8 cellular contexts compared by ENCODE assay signal in the genomic region with DNA sequence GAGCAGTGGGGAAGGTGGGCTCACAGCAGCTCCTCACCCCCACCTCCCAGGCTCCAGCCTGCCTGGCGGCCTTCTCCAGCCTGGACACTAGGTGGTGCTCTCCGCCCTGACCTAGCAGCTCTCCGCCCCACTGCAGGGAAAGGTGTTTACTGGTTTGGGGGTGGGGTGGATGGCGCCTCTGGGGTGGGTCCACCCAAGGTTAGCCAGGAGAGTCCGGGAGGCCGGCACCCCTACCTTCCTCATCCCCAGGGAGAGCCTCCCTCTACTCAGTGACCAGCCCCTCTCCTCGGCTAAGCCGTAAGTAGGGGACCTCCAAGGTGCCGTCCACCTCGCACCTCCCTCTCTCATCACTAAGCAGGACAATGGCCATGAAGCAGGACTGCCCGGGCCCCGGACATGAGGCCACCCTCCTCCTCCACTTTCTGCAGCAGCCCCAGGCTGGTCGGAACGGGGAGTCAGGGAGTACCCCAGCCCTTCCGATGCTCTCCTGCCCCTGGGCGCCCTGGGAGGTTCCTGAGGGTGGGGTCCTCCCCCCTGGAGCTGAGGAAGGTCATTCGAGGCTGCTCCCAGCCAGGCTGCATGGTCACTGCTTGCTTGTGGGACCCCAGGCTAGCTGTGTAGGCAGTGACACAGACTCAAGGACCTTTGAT.
A peak's percentile ranks its signal among the peaks of the same experiment; 100 is the strongest.
DNase-seq lines count a peak whose midpoint lies in the region; ATAC-seq and TF ChIP-seq lines count a peak whose summit lies in the region.

No MANE protein-coding gene starts in this region.

- H3K27ac ChIP-seq in neural progenitor cell (no peak overlapping the region), thoracic aorta (no peak overlapping the region)

- peak; percentile 70 for DNase-seq in BE2C
- DNase-seq in H7 = peak; percentile 96
- peak; percentile 45 for DNase-seq in OCI-M1 (lab: John Stamatoyannopoulos, UW)
- peak; percentile 58 to 68 for DNase-seq in activated T-cell treated with anti-CD3 and anti-CD28 coated beads, Interleukin-2, amount 50 U/mL, for 72 hours
- peak; percentile 10 to 48 for DNase-seq in foreskin fibroblast
- DNase-seq in neural progenitor cell (ENCODE audit: low spot score) = peak; percentile 87
- DNase-seq in thoracic aorta (ENCODE audit: low spot score) = no peak

- peaks cover 29% of the 10 kb centered on the region for H3K4me1 ChIP-seq in BE2C
- H3K4me1 ChIP-seq in neural progenitor cell = peaks cover 32% of the 10 kb centered on the region
- peaks cover 0 to 4% of the 10 kb centered on the region in 2 donors for H3K4me1 ChIP-seq in thoracic aorta (ENCODE audit: control insufficient read depth in 1 of 2, low read depth in 2 of 2)

- no peaks in the 10 kb centered on the region for H3K36me3 ChIP-seq in BE2C
- H3K36me3 ChIP-seq in H7 (replicated peaks; ENCODE audit: control insufficient read depth, insufficient read depth, low read length) = no peaks in the 10 kb centered on the region
- no peaks in the 10 kb centered on the region for H3K36me3 ChIP-seq in neural progenitor cell
- H3K36me3 ChIP-seq in thoracic aorta = no peaks in the 10 kb centered on the region

- H3K27me3 ChIP-seq in BE2C (no peaks in the 10 kb centered on the region), H7 (ENCODE audit: control insufficient read depth, insufficient read depth, low read length) (peaks cover 3% of the 10 kb centered on the region; the same call in 1 of the 2 replicates), neural progenitor cell (no peaks in the 10 kb centered on the region), thoracic aorta (replicated peaks; ENCODE audit: insufficient read depth) (no peaks in the 10 kb centered on the region)

- no peaks in the 10 kb centered on the region for H3K27me3 Mint-ChIP-seq in activated T-cell treated with anti-CD3 and anti-CD28 coated beads, Interleukin-2, amount 50 U/mL, for 72 hours (ENCODE audit: low read depth)
- H3K27me3 Mint-ChIP-seq in neural progenitor cell (ENCODE audit: insufficient read depth, low read depth) = peaks cover 21% of the 10 kb centered on the region

- no peak overlapping the region for H3K27ac Mint-ChIP-seq in activated T-cell treated with anti-CD3 and anti-CD28 coated beads, Interleukin-2, amount 50 U/mL, for 72 hours
- H3K27ac Mint-ChIP-seq in neural progenitor cell = peak overlapping the region; percentile 100

- peaks cover 8% of the 10 kb centered on the region for H3F3A ChIP-seq in neural progenitor cell (ENCODE audit: low read depth)

- H3K9ac ChIP-seq in neural progenitor cell = no peak overlapping the region

- H4K20me1 ChIP-seq in neural progenitor cell (ENCODE audit: low read depth) = no peaks in the 10 kb centered on the region

- H3K4me3 ChIP-seq in BE2C (ENCODE audit: low read depth, low read length) (peak overlapping the region; percentile 23), H7 (ENCODE audit: insufficient read depth, low read depth, low read length) (peak overlapping the region; percentile 35), foreskin fibroblast (ENCODE audit: low read depth in 1 of 2, low read length in 2 of 2) (no peak overlapping the region), neural progenitor cell (peak overlapping the region; percentile 18), thoracic aorta (no peak overlapping the region)

- no peaks in the 10 kb centered on the region for H3K4me1 Mint-ChIP-seq in activated T-cell treated with anti-CD3 and anti-CD28 coated beads, Interleukin-2, amount 50 U/mL, for 72 hours (ENCODE audit: low read depth)
- H3K4me1 Mint-ChIP-seq in neural progenitor cell = peaks cover 61% of the 10 kb centered on the region

- H3K9me3 ChIP-seq in BE2C (no peaks in the 10 kb centered on the region), neural progenitor cell (ENCODE audit: low read depth) (no peaks in the 10 kb centered on the region), thoracic aorta (no peaks in the 10 kb centered on the region)

- H3K36me3 Mint-ChIP-seq in activated T-cell treated with anti-CD3 and anti-CD28 coated beads, Interleukin-2, amount 50 U/mL, for 72 hours (ENCODE audit: insufficient read depth in 2 of 2) = no peaks in the 10 kb centered on the region
- no peaks in the 10 kb centered on the region for H3K36me3 Mint-ChIP-seq in neural progenitor cell

- H2AFZ ChIP-seq in neural progenitor cell (replicated peaks) = no peak overlapping the region

- peak; percentile 67 to 68 for ATAC-seq in activated T-cell treated with anti-CD3 and anti-CD28 coated beads, Interleukin-2, amount 50 U/mL, for 72 hours (replicated peaks in 1 of 2)
- ATAC-seq in thoracic aorta (ENCODE audit: insufficient number of reproducible peaks, low FRiP score, low read depth) = no peak
- no peak for ATAC-seq in HG03135 (IDR thresholded peaks at IDR 0.05; ENCODE audit: unreplicated experiment)

- peak overlapping the region; percentile 43 to 47 for H3K4me3 Mint-ChIP-seq in activated T-cell treated with anti-CD3 and anti-CD28 coated beads, Interleukin-2, amount 50 U/mL, for 72 hours
- H3K4me3 Mint-ChIP-seq in neural progenitor cell = peak overlapping the region; percentile 83

- TF ChIP-seq CTCF in BE2C (IDR thresholded peaks at IDR 0.05; ENCODE audit: low read depth, low read length) (peak; percentile 70), foreskin fibroblast (IDR thresholded peaks at IDR 0.05; ENCODE audit: low read depth, low read length) (peak; percentile 76), neural progenitor cell (IDR thresholded peaks at IDR 0.05) (peak; percentile 87), thoracic aorta (IDR thresholded peaks at IDR 0.05) (peak; percentile 74)

- H3K4me2 ChIP-seq in neural progenitor cell = peak overlapping the region; percentile 69

- H3K79me2 ChIP-seq in neural progenitor cell (ENCODE audit: low read depth) = no peaks in the 10 kb centered on the region

- H3K9me3 Mint-ChIP-seq in activated T-cell treated with anti-CD3 and anti-CD28 coated beads, Interleukin-2, amount 50 U/mL, for 72 hours = no peaks in the 10 kb centered on the region
- no peaks in the 10 kb centered on the region for H3K9me3 Mint-ChIP-seq in neural progenitor cell

Comparison
In these comparisons a context has a peak if more than half of its experiments do, and no peak if none do; other contexts are left out.
1. H3K4me3 ChIP-seq: peak in BE2C (single experiment), H7 (single experiment) and neural progenitor cell (single experiment); none in foreskin fibroblast (0 of 2) and thoracic aorta (single experiment).
2. ATAC-seq: peak in activated T-cell treated with anti-CD3 and anti-CD28 coated beads, Interleukin-2, amount 50 U/mL, for 72 hours (2 of 2); none in thoracic aorta (single experiment) and HG03135 (single experiment).
3. Peak in every context shown above with its lines, with median percentiles within 50 percentile points of each other: CTCF ChIP-seq.